In the genomic region with DNA sequence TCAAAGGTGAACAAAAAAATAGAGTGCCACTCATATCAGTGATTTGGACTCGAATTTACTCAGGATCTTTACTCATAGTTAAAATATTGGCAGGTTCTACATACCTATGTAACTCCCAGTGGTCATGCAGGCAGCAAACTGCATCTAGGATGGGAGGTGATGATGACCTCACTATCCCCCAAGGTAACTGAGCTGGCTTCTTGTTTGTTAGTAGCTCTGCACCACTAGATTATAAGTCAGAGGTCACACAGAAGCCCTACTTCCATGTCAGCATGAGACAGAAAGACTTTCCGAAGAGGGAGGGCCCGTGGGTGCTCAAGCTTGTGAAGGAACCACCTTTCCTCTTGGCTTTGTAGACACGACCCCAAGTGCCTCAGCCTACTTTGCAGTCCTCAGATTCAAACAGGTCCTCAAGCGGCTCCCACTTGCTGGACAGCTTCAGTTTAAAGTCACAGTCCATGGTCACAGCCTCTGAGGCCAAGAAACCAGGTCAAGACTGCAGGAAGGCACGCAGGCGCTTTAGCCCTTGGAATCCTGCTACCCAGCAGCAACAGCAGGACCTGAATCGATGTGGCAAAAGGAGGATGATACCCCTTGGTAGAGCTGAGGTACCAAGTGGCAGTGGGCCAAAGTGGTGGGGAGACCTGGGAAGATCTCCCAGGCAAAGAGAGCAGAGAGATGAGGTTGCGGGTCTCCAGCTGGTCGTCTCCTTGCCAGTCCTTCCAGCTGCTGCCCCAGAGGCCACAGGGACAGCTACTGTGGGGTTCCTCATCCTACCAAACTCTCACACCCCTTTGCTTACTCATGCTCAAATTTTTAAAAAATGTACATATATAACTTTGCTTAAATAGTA, we compare ENCODE assay signal across 1 cellular context.
TF ChIP-seq lines count a peak whose summit lies in the region.

No MANE protein-coding gene starts in this region.

TF ChIP-seq in HepG2, 621 proteins besides CTCF, POLR2A, EP300 and RAD21 (continued from another document):
- TF ChIP-seq STAG1 (CRISPR knock-in tag; IDR thresholded peaks at IDR 0.05) (no peak), CREB1 (IDR thresholded peaks at IDR 0.05) (0 out of 2 replicates have a peak, but pooled peaks have one; percentile 12), CREB1 (CRISPR knock-in tag; IDR thresholded peaks at IDR 0.05) (no peak), GATAD1 (CRISPR knock-in tag; IDR thresholded peaks at IDR 0.05) (no peak), ZNF652 (CRISPR knock-in tag; IDR thresholded peaks at IDR 0.05; ENCODE audit: borderline replicate concordance, low read depth) (no peak)
- TF ChIP-seq, protein P1, sequence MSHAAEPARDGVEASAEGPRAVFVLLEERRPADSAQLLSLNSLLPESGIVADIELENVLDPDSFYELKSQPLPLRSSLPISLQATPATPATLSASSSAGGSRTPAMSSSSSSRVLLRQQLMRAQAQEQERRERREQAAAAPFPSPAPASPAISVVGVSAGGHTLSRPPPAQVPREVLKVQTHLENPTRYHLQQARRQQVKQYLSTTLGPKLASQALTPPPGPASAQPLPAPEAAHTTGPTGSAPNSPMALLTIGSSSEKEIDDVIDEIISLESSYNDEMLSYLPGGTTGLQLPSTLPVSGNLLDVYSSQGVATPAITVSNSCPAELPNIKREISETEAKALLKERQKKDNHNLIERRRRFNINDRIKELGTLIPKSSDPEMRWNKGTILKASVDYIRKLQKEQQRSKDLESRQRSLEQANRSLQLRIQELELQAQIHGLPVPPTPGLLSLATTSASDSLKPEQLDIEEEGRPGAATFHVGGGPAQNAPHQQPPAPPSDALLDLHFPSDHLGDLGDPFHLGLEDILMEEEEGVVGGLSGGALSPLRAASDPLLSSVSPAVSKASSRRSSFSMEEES (CRISPR knock-in tag; IDR thresholded peaks at IDR 0.05), result no peak
